ENCODE assay signal across 10 cellular contexts in the genomic region with DNA sequence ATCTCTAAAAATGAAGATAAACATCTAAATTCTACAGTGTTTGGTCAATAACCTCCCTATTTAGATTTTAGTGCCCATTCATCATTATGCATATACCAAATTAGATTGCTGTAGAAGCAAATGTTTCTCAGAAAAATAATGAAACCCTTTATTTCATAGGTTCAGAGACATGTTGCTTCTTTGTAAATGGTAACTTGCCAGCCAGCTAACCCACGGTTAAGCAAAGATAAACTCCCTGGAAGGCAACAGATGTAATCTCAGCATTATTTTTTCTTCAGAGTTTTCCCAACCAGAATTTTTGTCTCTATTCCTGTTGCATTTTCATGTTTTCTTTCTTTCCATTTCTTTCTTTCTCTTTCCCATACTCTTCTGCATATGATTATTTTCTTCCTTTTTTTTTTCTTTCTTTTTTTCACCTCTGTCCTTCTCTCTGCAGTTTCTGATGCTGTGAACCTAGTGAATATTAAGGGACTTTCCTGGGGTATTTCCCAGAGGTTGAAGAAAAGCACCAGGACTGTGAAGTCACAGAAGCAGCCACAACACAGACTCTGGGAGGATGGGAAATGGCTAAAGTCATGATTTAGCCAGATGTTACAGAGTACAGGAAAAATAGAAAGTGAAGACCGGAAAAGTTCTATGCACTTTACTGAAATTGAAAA. TPM values are rescaled to one million over a fixed set of nuclear protein-coding genes. Genes with fewer than 3 reads are reported as not detected.
A peak's percentile ranks its signal among the peaks of the same experiment; 100 is the strongest.
DNase-seq lines count a peak whose midpoint lies in the region; ATAC-seq and TF ChIP-seq lines count a peak whose summit lies in the region.
"Had no signal": no experiment of that assay in that cellular context is flagged by ENCODE, and none has a peak within 500 bp of the region (broad histone marks: within the 10 kb centered on the region; RNA-seq: fewer than 3 reads in every experiment).

No MANE protein-coding gene starts in this region.

- H3K27me3 ChIP-seq in vagina, result no peaks in the 10 kb centered on the region

- no peak overlapping the region for H3K4me3 ChIP-seq in vagina

- no peaks in the 10 kb centered on the region for H3K9me3 ChIP-seq in vagina

- DNase-seq in renal cortical epithelial cell (ENCODE audit: low read depth) (peak; percentile 33), GM19238 (ENCODE audit: insufficient read length, low spot score) (no peak), vagina (ENCODE audit: extremely low spot score in 2 of 2) (no peak)
- no peak for DNase-seq in activated naive CD4-positive, alpha-beta T cell (lab: John Stamatoyannopoulos, UW)
- DNase-seq: activated CD4-positive, alpha-beta T cell treated with anti-CD3 and anti-CD28 coated beads, Interleukin-2, amount 50 U/mL, for 4 hours; Kasumi-1 had no signal

- intact Hi-C loops in vagina (cut with DNase I), result no loop called here

- peak; percentile 82 for ATAC-seq in GM18909 (IDR thresholded peaks at IDR 0.05; ENCODE audit: poor library complexity, unreplicated experiment)
- ATAC-seq in GM21737 (IDR thresholded peaks at IDR 0.05; ENCODE audit: unreplicated experiment), result peak; percentile 76
- peak; percentile 71 for ATAC-seq in HG03342 (IDR thresholded peaks at IDR 0.05; ENCODE audit: unreplicated experiment)
- ATAC-seq: stimulated activated memory B cell treated with anti-CD40 and anti-IgM and Interleukin-4, amounts not matched to agents 10 μg/mL and 1 μg/mL and 100 μg/mL, for 72 hours had no signal

- H3K4me1 ChIP-seq in vagina, result no peaks in the 10 kb centered on the region

- H3K36me3 ChIP-seq in vagina, result no peaks in the 10 kb centered on the region

- H3K27ac ChIP-seq in vagina, result no peak overlapping the region

- TF ChIP-seq POLR2A in vagina (IDR thresholded peaks at IDR 0.05), result no peak

- no peak for TF ChIP-seq CTCF in vagina (IDR thresholded peaks at IDR 0.05)

RNA-seq across cellular contexts. Expression of a gene that starts 50.0 kb away (rescaled TPM):
- not detected in 2 replicates for total RNA-seq in renal cortical epithelial cell
- 122 TPM for total RNA-seq in vagina

Comparison
In these comparisons a context has a peak if more than half of its experiments do, and no peak if none do; other contexts are left out.
1. RNA of a gene that starts 50.0 kb away (total RNA-seq): 122 TPM in vagina (single experiment); not detected in renal cortical epithelial cell; every median in the first group is over 100 times any median in the second.
2. Peak in every context shown above with its lines, with median percentiles within 50 percentile points of each other: ATAC-seq.